ENCODE assay signal across 1 cellular context in genomic region chr22:37107779-37108621, GRCh38.
TF ChIP-seq lines count a peak whose summit lies in the region.

No MANE protein-coding gene starts in this region.

TF ChIP-seq in HepG2, 621 proteins besides CTCF, POLR2A, EP300 and RAD21 (continued from another document and continues in another):
- TF ChIP-seq ZNF503 (CRISPR knock-in tag; IDR thresholded peaks at IDR 0.05) (no peak), CBX1 (IDR thresholded peaks at IDR 0.05; ENCODE audit: low read depth) (no peak), ATF1 (CRISPR knock-in tag; IDR thresholded peaks at IDR 0.05) (no peak), MAFK (conservative IDR thresholded peaks at IDR 0.05 in 1 of 2, IDR thresholded peaks at IDR 0.05 in 1 of 2; ENCODE audit: low read length in 2 of 2) (no peak), SKI (IDR thresholded peaks at IDR 0.05; ENCODE audit: partially characterized antibody) (no peak), ZNF232 (CRISPR knock-in tag; IDR thresholded peaks at IDR 0.05; ENCODE audit: borderline replicate concordance) (no peak), THAP9 (CRISPR knock-in tag; IDR thresholded peaks at IDR 0.05; ENCODE audit: borderline replicate concordance) (no peak), ARHGAP35 (CRISPR knock-in tag; IDR thresholded peaks at IDR 0.05; ENCODE audit: borderline replicate concordance) (no peak), HIVEP1 (CRISPR knock-in tag; IDR thresholded peaks at IDR 0.05) (no peak), ZC3H13 (CRISPR knock-in tag; IDR thresholded peaks at IDR 0.05) (no peak), ZNF773 (CRISPR knock-in tag; IDR thresholded peaks at IDR 0.05; ENCODE audit: borderline replicate concordance) (no peak), XBP1 (CRISPR knock-in tag; IDR thresholded peaks at IDR 0.05) (no peak), PAX8 (CRISPR knock-in tag; IDR thresholded peaks at IDR 0.05; ENCODE audit: borderline replicate concordance) (0 out of 2 replicates have a peak, but pooled peaks have one; percentile 22), NFKBIZ (CRISPR knock-in tag; IDR thresholded peaks at IDR 0.05) (no peak), ZNF484 (CRISPR knock-in tag; IDR thresholded peaks at IDR 0.05; ENCODE audit: borderline replicate concordance, low read depth) (no peak), TBX2 (CRISPR knock-in tag; IDR thresholded peaks at IDR 0.05; ENCODE audit: borderline replicate concordance) (peak; percentile 13; the same call in 1 of the 2 replicates), NFRKB (IDR thresholded peaks at IDR 0.05) (no peak), ARID2 (CRISPR knock-in tag; IDR thresholded peaks at IDR 0.05; ENCODE audit: borderline replicate concordance) (no peak), ZBTB38 (CRISPR knock-in tag; IDR thresholded peaks at IDR 0.05) (no peak), ZNF496 (CRISPR knock-in tag; IDR thresholded peaks at IDR 0.05; ENCODE audit: insufficient replicate concordance) (no peak), ZMYM2 (CRISPR knock-in tag; IDR thresholded peaks at IDR 0.05) (no peak), ZNF235 (CRISPR knock-in tag; IDR thresholded peaks at IDR 0.05; ENCODE audit: borderline replicate concordance) (no peak), GLI4 (CRISPR knock-in tag; IDR thresholded peaks at IDR 0.05; ENCODE audit: borderline replicate concordance) (no peak), ZNF597 (CRISPR knock-in tag; IDR thresholded peaks at IDR 0.05) (no peak), TCF7 (IDR thresholded peaks at IDR 0.05; ENCODE audit: low read depth) (no peak), ZFAT (CRISPR knock-in tag; conservative IDR thresholded peaks at IDR 0.05) (no peak), ZSCAN5A (CRISPR knock-in tag; IDR thresholded peaks at IDR 0.05; ENCODE audit: borderline replicate concordance) (no peak), MYNN (CRISPR knock-in tag; IDR thresholded peaks at IDR 0.05; ENCODE audit: low read depth) (no peak), NFIB (CRISPR knock-in tag; IDR thresholded peaks at IDR 0.05; ENCODE audit: borderline replicate concordance) (no peak), TFDP1 (CRISPR knock-in tag; IDR thresholded peaks at IDR 0.05; ENCODE audit: borderline replicate concordance) (no peak), MEF2D (CRISPR knock-in tag; IDR thresholded peaks at IDR 0.05) (peak; percentile 19; the same call in 1 of the 2 replicates), SMAD1 (CRISPR knock-in tag; IDR thresholded peaks at IDR 0.05; ENCODE audit: borderline replicate concordance, low read depth) (no peak), SP1 (IDR thresholded peaks at IDR 0.05) (no peak), SP1 (CRISPR knock-in tag; IDR thresholded peaks at IDR 0.05) (no peak), GFI1 (CRISPR knock-in tag; IDR thresholded peaks at IDR 0.05; ENCODE audit: borderline replicate concordance) (no peak), ZNF766 (CRISPR knock-in tag; IDR thresholded peaks at IDR 0.05; ENCODE audit: borderline replicate concordance) (no peak), SNRNP70 (IDR thresholded peaks at IDR 0.05; ENCODE audit: low read depth, low read length) (no peak), RFX3 (CRISPR knock-in tag; IDR thresholded peaks at IDR 0.05) (no peak), FLYWCH1 (CRISPR knock-in tag; IDR thresholded peaks at IDR 0.05) (no peak), ZFP62 (CRISPR knock-in tag; IDR thresholded peaks at IDR 0.05) (no peak), ZNF331 (CRISPR knock-in tag; IDR thresholded peaks at IDR 0.05) (no peak), ZBTB34 (CRISPR knock-in tag; IDR thresholded peaks at IDR 0.05) (no peak), ZSCAN20 (CRISPR knock-in tag; IDR thresholded peaks at IDR 0.05; ENCODE audit: borderline replicate concordance) (no peak), RCOR2 (CRISPR knock-in tag; IDR thresholded peaks at IDR 0.05) (no peak), SAP130 (CRISPR knock-in tag; IDR thresholded peaks at IDR 0.05; ENCODE audit: low read depth) (no peak; the same call in 1 of the 2 replicates), RAD51 (IDR thresholded peaks at IDR 0.05; ENCODE audit: borderline replicate concordance) (no peak), ZBTB49 (CRISPR knock-in tag; IDR thresholded peaks at IDR 0.05; ENCODE audit: borderline replicate concordance) (no peak), IRF1 (CRISPR knock-in tag; IDR thresholded peaks at IDR 0.05; ENCODE audit: low read depth) (no peak), ZNF543 (CRISPR knock-in tag; IDR thresholded peaks at IDR 0.05) (no peak), ZFP82 (CRISPR knock-in tag; IDR thresholded peaks at IDR 0.05; ENCODE audit: borderline replicate concordance) (no peak), THRA (CRISPR knock-in tag; IDR thresholded peaks at IDR 0.05; ENCODE audit: borderline replicate concordance) (no peak), EED (CRISPR knock-in tag; IDR thresholded peaks at IDR 0.05) (no peak), HNRNPK (IDR thresholded peaks at IDR 0.05; ENCODE audit: low read depth, low read length, poor library complexity, severe bottlenecking) (no peak), ESRRA (CRISPR knock-in tag; IDR thresholded peaks at IDR 0.05; ENCODE audit: low read depth) (no peak), HIC2 (CRISPR knock-in tag; IDR thresholded peaks at IDR 0.05; ENCODE audit: low read depth) (no peak; the same call in 1 of the 2 replicates), ZNF576 (CRISPR knock-in tag; IDR thresholded peaks at IDR 0.05) (no peak), ZNF891 (CRISPR knock-in tag; IDR thresholded peaks at IDR 0.05) (no peak)
